ENCODE assay signal across 16 cellular contexts in the genomic region with DNA sequence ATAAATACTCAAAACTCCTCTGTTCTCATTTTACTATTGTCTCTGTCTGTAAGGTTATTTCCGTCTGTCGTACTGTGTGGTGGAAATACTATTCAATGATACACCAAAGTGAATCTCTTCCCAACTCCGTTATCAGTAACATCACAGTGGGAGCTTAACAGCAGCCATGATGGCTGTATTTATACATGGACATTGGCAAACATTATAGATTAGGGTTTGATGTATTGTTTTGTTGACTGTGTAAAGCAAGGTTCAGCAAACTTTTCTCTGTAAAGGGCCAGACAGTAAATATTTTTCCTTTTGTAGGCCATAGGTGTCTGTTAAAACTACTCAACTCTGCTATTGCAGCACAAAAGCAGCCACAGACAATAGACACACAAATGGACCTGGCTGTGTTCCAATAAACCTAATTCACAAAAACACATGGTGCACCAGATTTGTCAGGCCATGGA. TPM values are rescaled to one million over a fixed set of nuclear protein-coding genes. Genes with fewer than 3 reads are reported as not detected.
DNase-seq lines count a peak whose midpoint lies in the region; ATAC-seq, FAIRE-seq and TF ChIP-seq lines count a peak whose summit lies in the region.
"Had no signal": no experiment of that assay in that cellular context is flagged by ENCODE, and none has a peak within 500 bp of the region (broad histone marks: within the 10 kb centered on the region; RNA-seq: fewer than 3 reads in every experiment).

No MANE protein-coding gene starts in this region.

- H3K36me3 ChIP-seq in KOPT-K1 (ENCODE audit: insufficient read depth, low read length) (no peaks in the 10 kb centered on the region), endothelial cell of umbilical vein (ENCODE audit: control insufficient read depth in 2 of 2, extremely low read depth in 1 of 2, insufficient read depth in 2 of 2, low read length in 2 of 2) (no peaks in the 10 kb centered on the region), aorta (ENCODE audit: control insufficient read depth in 1 of 2, insufficient read depth in 2 of 2, low read length in 1 of 2) (no peaks in the 10 kb centered on the region)
- H3K36me3 ChIP-seq: colonic mucosa had no signal

- peak overlapping the region; percentile 60 for H3K27ac ChIP-seq in KOPT-K1 (ENCODE audit: low read depth, low read length, poor library complexity, severe bottlenecking)
- no peak overlapping the region for H3K27ac ChIP-seq in endothelial cell of umbilical vein (ENCODE audit: insufficient read depth, low read depth, low read length)
- H3K27ac ChIP-seq in H9 (ENCODE audit: insufficient read length, low read depth, low read length): no peak overlapping the region
- H3K27ac ChIP-seq in aorta (ENCODE audit: low read depth in 1 of 2, low read length in 2 of 2): no peak overlapping the region
- H3K27ac ChIP-seq: colonic mucosa had no signal

- no peak for ATAC-seq in aorta (ENCODE audit: low FRiP score)
- ATAC-seq: esophagus mucosa; natural killer cell treated with Interleukin-12 subunit alpha and Interleukin-12 subunit beta and Interleukin-15 and Interleukin-18, amount 100 ng/mL, for 72 hours had no signal

- H3K9me1 ChIP-seq in endothelial cell of umbilical vein (replicated peaks; ENCODE audit: control insufficient read depth, extremely low read depth, insufficient read depth, low read length): no peaks in the 10 kb centered on the region

- TF ChIP-seq POLR2A in endothelial cell of umbilical vein (IDR thresholded peaks at IDR 0.05; ENCODE audit: low read depth, low read length): no peak

- no TSS peak for BruUV-seq in endothelial cell of umbilical vein (replicated peaks; lab: Mats Ljungman, UMichigan)

- H2BK20ac ChIP-seq in H9 (ENCODE audit: low read depth, low read length, poor library complexity, severe bottlenecking): no peak overlapping the region

- H3K27me3 ChIP-seq in endothelial cell of umbilical vein (ENCODE audit: control insufficient read depth in 2 of 2, insufficient read depth in 2 of 2, low read length in 2 of 2): no peaks in the 10 kb centered on the region
- no peaks in the 10 kb centered on the region for H3K27me3 ChIP-seq in H9 (ENCODE audit: insufficient read depth, low read length)
- no peaks in the 10 kb centered on the region for H3K27me3 ChIP-seq in aorta (ENCODE audit: control insufficient read depth in 1 of 2, insufficient read depth in 2 of 2, low read length in 1 of 2)
- H3K27me3 ChIP-seq: colonic mucosa had no signal

- H3K4me3 ChIP-seq in endothelial cell of umbilical vein (replicated peaks in 1 of 3; ENCODE audit: insufficient read depth in 1 of 3, low read depth in 1 of 3, low read length in 3 of 3) (no peak overlapping the region), aorta (ENCODE audit: low read length in 2 of 2) (no peak overlapping the region)
- H3K4me3 ChIP-seq: colonic mucosa, GM12878 had no signal

- no peak overlapping the region for H2BK12ac ChIP-seq in H9 (ENCODE audit: insufficient read length, low read depth, low read length)

- H3K9ac ChIP-seq in endothelial cell of umbilical vein (replicated peaks; ENCODE audit: extremely low read depth, insufficient read depth, low read length): no peak overlapping the region
- H3K9ac ChIP-seq in H9 (ENCODE audit: extremely low read depth, insufficient read length, low read length): no peak overlapping the region

- H3K36me3 Mint-ChIP-seq in T-helper 1 cell treated with Interleukin-12 subunit alpha and Interleukin-12 subunit beta and Interleukin-4 antibody, amounts not matched to agents 30 μg/mL and 1 μg/mL, for 36 hours (ENCODE audit: low read depth): peaks cover 9% of the 10 kb centered on the region
- no peaks in the 10 kb centered on the region for H3K36me3 Mint-ChIP-seq in H9 (ENCODE audit: insufficient read depth in 1 of 3, low read depth in 3 of 3)
- H3K36me3 Mint-ChIP-seq: natural killer cell treated with Interleukin-12 subunit alpha and Interleukin-12 subunit beta and Interleukin-15 and Interleukin-18, amount 100 ng/mL, for 72 hours had no signal

- H4K20me1 ChIP-seq in endothelial cell of umbilical vein (replicated peaks; ENCODE audit: control insufficient read depth, extremely low read depth, insufficient read depth, low read length): no peaks in the 10 kb centered on the region
- H4K20me1 ChIP-seq in H9 (ENCODE audit: control insufficient read depth, insufficient read depth, insufficient read length): no peaks in the 10 kb centered on the region

- H3K79me1 ChIP-seq in H9 (ENCODE audit: insufficient read depth, low read depth, low read length, poor library complexity, severe bottlenecking): no peaks in the 10 kb centered on the region

- CTCF ChIA-PET in endothelial cell of umbilical vein (lab: Charles Lee): no interaction called here

- FAIRE-seq in endothelial cell of umbilical vein (lab: Jason Lieb, UNC): peak; percentile 26
- FAIRE-seq: astrocyte, GM12878 had no signal

- H3K18ac ChIP-seq in H9 (ENCODE audit: insufficient read length, low read depth, low read length): no peak overlapping the region

- no peak for TF ChIP-seq CTCF in endothelial cell of umbilical vein (IDR thresholded peaks at IDR 0.05; ENCODE audit: extremely low read depth in 1 of 2, insufficient read depth in 1 of 2, low read depth in 1 of 2, low read length in 2 of 2)
- TF ChIP-seq CTCF in H9 (conservative IDR thresholded peaks at IDR 0.05): no peak

- no peak overlapping the region for H4K5ac ChIP-seq in H9 (ENCODE audit: insufficient read length, low read depth, low read length)

- no peak overlapping the region for H3K23ac ChIP-seq in H9 (ENCODE audit: insufficient read length, low read depth, low read length)

- no peaks in the 10 kb centered on the region for H3K23me2 ChIP-seq in H9 (ENCODE audit: insufficient read length, low read depth, low read length, poor library complexity, severe bottlenecking)

- dilution Hi-C loops in endothelial cell of umbilical vein (cut with MboI; ENCODE audit: extremely low pct_ligation_motif_present, low sequenced_read_pairs): no loop called here

- H3K4me1 ChIP-seq in endothelial cell of umbilical vein (ENCODE audit: control insufficient read depth, extremely low read depth, insufficient read depth, low read length) (peaks cover 27% of the 10 kb centered on the region), H9 (ENCODE audit: insufficient read depth, low read length) (no peaks in the 10 kb centered on the region), aorta (ENCODE audit: control insufficient read depth in 1 of 2, insufficient read depth in 2 of 2, low read length in 2 of 2) (no peaks in the 10 kb centered on the region)

- no peaks in the 10 kb centered on the region for H3K9me3 ChIP-seq in KOPT-K1 (ENCODE audit: insufficient read depth, low read length, poor library complexity, severe bottlenecking)
- no peaks in the 10 kb centered on the region for H3K9me3 ChIP-seq in endothelial cell of umbilical vein (replicated peaks; ENCODE audit: control insufficient read depth, insufficient read depth, low read length)
- no peaks in the 10 kb centered on the region for H3K9me3 ChIP-seq in H9 (ENCODE audit: control insufficient read depth, low read depth, low read length)
- H3K9me3 ChIP-seq in aorta (ENCODE audit: control insufficient read depth, low read length): no peaks in the 10 kb centered on the region
- H3K9me3 ChIP-seq: colonic mucosa had no signal

- peaks cover 45% of the 10 kb centered on the region for H3K4me1 Mint-ChIP-seq in T-helper 1 cell treated with Interleukin-12 subunit alpha and Interleukin-12 subunit beta and Interleukin-4 antibody, amounts not matched to agents 30 μg/mL and 1 μg/mL, for 36 hours (ENCODE audit: low read depth)
- peaks cover 0 to 5% of the 10 kb centered on the region in 2 experiments; a peak in 2 of 4 replicates for H3K4me1 Mint-ChIP-seq in H9

- no peak overlapping the region for H2BK120ac ChIP-seq in H9 (ENCODE audit: low read depth, low read length, poor library complexity, severe bottlenecking)

- H3K27ac Mint-ChIP-seq in T-helper 1 cell treated with Interleukin-12 subunit alpha and Interleukin-12 subunit beta and Interleukin-4 antibody, amounts not matched to agents 30 μg/mL and 1 μg/mL, for 36 hours: peak overlapping the region; percentile 64
- no peak overlapping the region for H3K27ac Mint-ChIP-seq in H9
- H3K27ac Mint-ChIP-seq: natural killer cell treated with Interleukin-12 subunit alpha and Interleukin-12 subunit beta and Interleukin-15 and Interleukin-18, amount 100 ng/mL, for 72 hours had no signal

- POLR2A ChIA-PET in endothelial cell of umbilical vein (lab: Charles Lee): no interaction called here

- DNase-seq in T-helper 1 cell (no peak), NCI-H524 treated with DMSO at 0.1 percent for 48 hours (lab: John Stamatoyannopoulos, UW) (peak; percentile 56), endothelial cell of umbilical vein (ENCODE audit: low read depth, low spot score) (peak; percentile 48), H9 (no peak), aorta (no peak), EL (no peak)
- DNase-seq: colonic mucosa, trophoblast cell had no signal

- no peak overlapping the region for H3T11ph ChIP-seq in H9 (ENCODE audit: low read length)

- H2AFZ ChIP-seq in endothelial cell of umbilical vein (ENCODE audit: low read depth, low read length) (no peak overlapping the region), H9 (ENCODE audit: low read length) (no peak overlapping the region)

- H2AK5ac ChIP-seq in H9 (ENCODE audit: insufficient read length, low read length): no peak overlapping the region

- H3K9me3 Mint-ChIP-seq in T-helper 1 cell treated with Interleukin-12 subunit alpha and Interleukin-12 subunit beta and Interleukin-4 antibody, amounts not matched to agents 30 μg/mL and 1 μg/mL, for 36 hours: no peaks in the 10 kb centered on the region
- H3K9me3 Mint-ChIP-seq in H9: no peaks in the 10 kb centered on the region
- H3K9me3 Mint-ChIP-seq: activated T-cell treated with anti-CD3 and anti-CD28 coated beads, Interleukin-2, amount 50 U/mL, for 4 hours; natural killer cell treated with Interleukin-12 subunit alpha and Interleukin-12 subunit beta and Interleukin-15 and Interleukin-18, amount 100 ng/mL, for 72 hours had no signal

- no peak overlapping the region for H4K8ac ChIP-seq in H9 (replicated peaks; ENCODE audit: insufficient read length, low read depth, low read length)

- no peak overlapping the region for H4K91ac ChIP-seq in H9 (ENCODE audit: insufficient read length, low read depth, low read length)

- no peak overlapping the region for H2BK5ac ChIP-seq in H9 (ENCODE audit: insufficient read length, low read length)

- H3K79me2 ChIP-seq in endothelial cell of umbilical vein (ENCODE audit: control insufficient read depth, insufficient read depth, low read length) (no peaks in the 10 kb centered on the region), H9 (ENCODE audit: insufficient read depth, low read length) (no peaks in the 10 kb centered on the region)

- no peak overlapping the region for H3K14ac ChIP-seq in H9 (ENCODE audit: insufficient read depth, low read length)

- no peak overlapping the region for H3K4me2 ChIP-seq in endothelial cell of umbilical vein (ENCODE audit: insufficient read depth, low read length)
- H3K4me2 ChIP-seq in H9 (ENCODE audit: insufficient read depth, insufficient read length, low read length): no peak overlapping the region

- H3K4me3 Mint-ChIP-seq in T-helper 1 cell treated with Interleukin-12 subunit alpha and Interleukin-12 subunit beta and Interleukin-4 antibody, amounts not matched to agents 30 μg/mL and 1 μg/mL, for 36 hours: no peak overlapping the region
- no peak overlapping the region for H3K4me3 Mint-ChIP-seq in H9
- H3K4me3 Mint-ChIP-seq: activated T-cell treated with anti-CD3 and anti-CD28 coated beads, Interleukin-2, amount 50 U/mL, for 4 hours; natural killer cell treated with Interleukin-12 subunit alpha and Interleukin-12 subunit beta and Interleukin-15 and Interleukin-18, amount 100 ng/mL, for 72 hours had no signal

- no peak overlapping the region for H3K56ac ChIP-seq in H9 (ENCODE audit: insufficient read length, low read depth, low read length)

- intact Hi-C loops in endothelial cell of umbilical vein (cut with micrococcal nuclease) (loop anchor here (5.0 kb wide), 1 partner anchor 67 kb away; no protein-coding TSS in a partner anchor), aorta (cut with DNase I) (no loop called here)

- no CpG with 5 or more reads among the region's 3 CpGs for WGBS in H9 (ENCODE audit: extremely low coverage, insufficient read length, low lambda C conversion rate)
- WGBS in aorta, 2 donors: 95 to 96% methylated on average over 3 of the region's 3 CpGs

- H3K4ac ChIP-seq in H9 (ENCODE audit: low read depth, low read length): no peak overlapping the region

- H3K27me3 Mint-ChIP-seq in T-helper 1 cell treated with Interleukin-12 subunit alpha and Interleukin-12 subunit beta and Interleukin-4 antibody, amounts not matched to agents 30 μg/mL and 1 μg/mL, for 36 hours (ENCODE audit: low read depth): no peaks in the 10 kb centered on the region
- no peaks in the 10 kb centered on the region; the same call in 1 of the 2 replicates for H3K27me3 Mint-ChIP-seq in H9 (ENCODE audit: low read depth)
- H3K27me3 Mint-ChIP-seq: natural killer cell treated with Interleukin-12 subunit alpha and Interleukin-12 subunit beta and Interleukin-15 and Interleukin-18, amount 100 ng/mL, for 72 hours had no signal

- H2BK15ac ChIP-seq in H9 (ENCODE audit: low read depth, low read length): no peak overlapping the region

RNA-seq across cellular contexts. Expression of a gene that starts 23.2 kb away (rescaled TPM):
- total RNA-seq in endothelial cell of umbilical vein: not detected in 2 replicates
- not detected in 2 replicates for polyA plus RNA-seq in endothelial cell of umbilical vein
- 0.04 TPM in 1 of 2 replicates, not detected in the other for polyA plus RNA-seq in endothelial cell of umbilical vein (2011; cell fraction: cytosol; rRNA removed)
- polyA plus RNA-seq in endothelial cell of umbilical vein (2011; cell fraction: nucleus; rRNA removed): not detected in 2 replicates
- not detected in 2 replicates for polyA plus RNA-seq in endothelial cell of umbilical vein (2012)
- not detected in 2 replicates for polyA minus RNA-seq in endothelial cell of umbilical vein
- not detected for polyA minus RNA-seq in endothelial cell of umbilical vein (2011; cell fraction: cytosol; rRNA and poly(A)+ RNA removed)
- polyA minus RNA-seq in endothelial cell of umbilical vein (2011; cell fraction: nucleus; rRNA and poly(A)+ RNA removed): not detected in 2 replicates
- total RNA-seq in H9 (2021): not detected in 2 replicates
- under 1 TPM; 0.52 to 0.93 TPM for total RNA-seq in aorta
- under 1 TPM in 1 of 2 donors, not detected in 1; 0.38 TPM for polyA plus RNA-seq in aorta
- total RNA-seq: astrocyte, esophagus mucosa, MCF 10A had no signal

Comparison
In these comparisons a context has a peak if more than half of its experiments do, and no peak if none do; other contexts are left out.
1. DNase-seq: peak in NCI-H524 treated with DMSO at 0.1 percent for 48 hours (single experiment) and endothelial cell of umbilical vein (single experiment); none in T-helper 1 cell (0 of 5), H9 (single experiment), aorta (0 of 2) and EL (single experiment).